Comparison of ENCODE assay signal across 1 cellular context in genomic region chr1:109191377-109191776, GRCh38.
A peak's percentile ranks its signal among the peaks of the same experiment; 100 is the strongest.
TF ChIP-seq lines count a peak whose summit lies in the region.

No MANE protein-coding gene starts in this region.

TF ChIP-seq in K562, 482 proteins besides CTCF, POLR2A, EP300 and RAD21 (continues in another document):
- TF ChIP-seq DEAF1 (CRISPR knock-in tag; IDR thresholded peaks at IDR 0.05) (no peak), FOXP4 (CRISPR knock-in tag; IDR thresholded peaks at IDR 0.05; ENCODE audit: borderline replicate concordance) (no peak), CHCHD3 (CRISPR knock-in tag; IDR thresholded peaks at IDR 0.05) (no peak), BCLAF1 (IDR thresholded peaks at IDR 0.05; ENCODE audit: borderline replicate concordance in 1 of 2, control insufficient read depth in 1 of 2, low read depth in 2 of 2, low read length in 1 of 2) (no peak), SREBF2 (CRISPR knock-in tag; IDR thresholded peaks at IDR 0.05) (no peak), SAFB (IDR thresholded peaks at IDR 0.05; ENCODE audit: borderline replicate concordance, low read depth, low read length) (no peak), SMAD3 (CRISPR knock-in tag; conservative IDR thresholded peaks at IDR 0.05) (no peak), BRD9 (IDR thresholded peaks at IDR 0.05; ENCODE audit: low read depth, partially characterized antibody) (no peak), ZKSCAN8 (CRISPR knock-in tag; IDR thresholded peaks at IDR 0.05) (no peak), KLF1 (tag; IDR thresholded peaks at IDR 0.05) (no peak), CREB3 (tag; conservative IDR thresholded peaks at IDR 0.05; ENCODE audit: low read depth) (no peak), PREB (CRISPR knock-in tag; IDR thresholded peaks at IDR 0.05) (no peak), MTA3 (IDR thresholded peaks at IDR 0.05; ENCODE audit: borderline replicate concordance) (peak; percentile 71; the same call in 1 of the 2 replicates), STAG1 (CRISPR knock-in tag; IDR thresholded peaks at IDR 0.05; ENCODE audit: borderline replicate concordance) (no peak), CREBBP (IDR thresholded peaks at IDR 0.05; ENCODE audit: low read depth, low read length) (no peak), E2F6 (IDR thresholded peaks at IDR 0.05; ENCODE audit: borderline replicate concordance in 1 of 2, extremely low read depth in 1 of 2, insufficient read depth in 1 of 2, insufficient read length in 1 of 2, low read depth in 1 of 2, low read length in 1 of 2, poor library complexity in 1 of 2, severe bottlenecking in 1 of 2) (peak in 1 of 2 experiments; percentile 58), ARNT (IDR thresholded peaks at IDR 0.05) (no peak), ZBTB5 (IDR thresholded peaks at IDR 0.05) (no peak), NFE2L1 (tag; IDR thresholded peaks at IDR 0.05; ENCODE audit: borderline replicate concordance, low read depth) (no peak), XRCC5 (IDR thresholded peaks at IDR 0.05; ENCODE audit: low read depth, low read length) (0 out of 2 replicates have a peak, but pooled peaks have one; percentile 29), RFX5 (IDR thresholded peaks at IDR 0.05; ENCODE audit: low read depth, low read length) (no peak), KLF13 (tag; IDR thresholded peaks at IDR 0.05; ENCODE audit: borderline replicate concordance, low read depth) (no peak), ESRRA (IDR thresholded peaks at IDR 0.05; ENCODE audit: borderline replicate concordance, low read depth) (no peak), POLR2G (IDR thresholded peaks at IDR 0.05; ENCODE audit: low read depth, low read length) (no peak), SFPQ (IDR thresholded peaks at IDR 0.05; ENCODE audit: low read depth, low read length) (no peak), CREB1 (IDR thresholded peaks at IDR 0.05) (no peak), CREB1 (CRISPR knock-in tag; IDR thresholded peaks at IDR 0.05) (no peak), HINFP (tag; conservative IDR thresholded peaks at IDR 0.05; ENCODE audit: low read depth) (no peak), TOE1 (IDR thresholded peaks at IDR 0.05; ENCODE audit: borderline replicate concordance) (peak; percentile 85; the same call in 1 of the 2 replicates), TOE1 (CRISPR knock-in tag; IDR thresholded peaks at IDR 0.05; ENCODE audit: borderline replicate concordance, low read depth) (no peak), PHF21A (IDR thresholded peaks at IDR 0.05; ENCODE audit: borderline replicate concordance, low read depth) (0 out of 2 replicates have a peak, but pooled peaks have one; percentile 35), RAD51 (IDR thresholded peaks at IDR 0.05; ENCODE audit: borderline replicate concordance, low read depth) (peak; percentile 92), PPARD (CRISPR knock-in tag; IDR thresholded peaks at IDR 0.05) (no peak), NCOA1 (IDR thresholded peaks at IDR 0.05; ENCODE audit: low read depth) (no peak), ZNF77 (CRISPR knock-in tag; IDR thresholded peaks at IDR 0.05) (no peak), CHAMP1 (IDR thresholded peaks at IDR 0.05) (no peak), ZFP30 (CRISPR knock-in tag; IDR thresholded peaks at IDR 0.05; ENCODE audit: borderline replicate concordance) (no peak), SIN3B (IDR thresholded peaks at IDR 0.05; ENCODE audit: low read depth) (no peak), DIDO1 (tag; IDR thresholded peaks at IDR 0.05; ENCODE audit: low read depth) (no peak), ZFX (CRISPR knock-in tag; IDR thresholded peaks at IDR 0.05) (no peak), BRD4 (IDR thresholded peaks at IDR 0.05) (no peak), ATF1 (CRISPR knock-in tag; IDR thresholded peaks at IDR 0.05) (no peak), ATF1 (tag; IDR thresholded peaks at IDR 0.05) (0 out of 2 replicates have a peak, but pooled peaks have one; percentile 28), HDAC1 (IDR thresholded peaks at IDR 0.05) (no peak; a peak in 1 of 4 replicates)
